8 cellular contexts compared by ENCODE assay signal in genomic region chr17:6756425-6757012, GRCh38. TPM values are rescaled to one million over a fixed set of nuclear protein-coding genes. Genes with fewer than 3 reads are reported as not detected.
DNase-seq lines count a peak whose midpoint lies in the region; ATAC-seq, FAIRE-seq and TF ChIP-seq lines count a peak whose summit lies in the region.

No MANE protein-coding gene starts in this region.

- ATAC-seq in GM18498 (IDR thresholded peaks at IDR 0.05; ENCODE audit: unreplicated experiment) (peak; percentile 26), RWPE2 (ENCODE audit: low read depth) (no peak), GM21528 (IDR thresholded peaks at IDR 0.05; ENCODE audit: low FRiP score, unreplicated experiment) (no peak)

- 6 to 20% (median 8%) methylated on average over 12 of the region's 12 CpGs for WGBS in small intestine, 3 donors

- DNase-seq in RWPE2 (ENCODE audit: low spot score): no peak
- DNase-seq in fibroblast of mammary gland (ENCODE audit: low read depth): no peak
- DNase-seq in small intestine: peak; percentile 11
- no peak for DNase-seq in middle frontal gyrus (ENCODE audit: extremely low spot score, low spot score)
- DNase-seq in activated effector memory CD4-positive, alpha-beta T cell treated with Interleukin-2 at 50 U/mL for 16 hours: no peak
- DNase-seq in CD1c-positive myeloid dendritic cell (ENCODE audit: extremely low spot score): no peak

- H3K36me3 ChIP-seq in RWPE2 (ENCODE audit: low read depth) (no peaks in the 10 kb centered on the region), small intestine (ENCODE audit: control insufficient read depth in 2 of 2, insufficient read depth in 2 of 2, low read length in 2 of 2) (peaks cover 0 to 11% of the 10 kb centered on the region in 2 donors)

- H3K27me3 ChIP-seq in RWPE2 (ENCODE audit: insufficient read depth, poor library complexity, severe bottlenecking): no peaks in the 10 kb centered on the region
- no peaks in the 10 kb centered on the region for H3K27me3 ChIP-seq in small intestine (ENCODE audit: control insufficient read depth in 2 of 2, insufficient read depth in 2 of 2, low read length in 2 of 2)

- H3K4me3 ChIP-seq in RWPE2 (ENCODE audit: severe bottlenecking) (peak overlapping the region; percentile 17), fibroblast of mammary gland (ENCODE audit: control insufficient read depth, low read depth, low read length) (peak overlapping the region; percentile 56), small intestine (ENCODE audit: low read depth in 1 of 2, low read length in 2 of 2) (peak overlapping the region; percentile 64 to 67)

- TF ChIP-seq CTCF in RWPE2 (IDR thresholded peaks at IDR 0.05; ENCODE audit: poor library complexity, severe bottlenecking): no peak
- no peak for TF ChIP-seq CTCF in fibroblast of mammary gland (conservative IDR thresholded peaks at IDR 0.05; ENCODE audit: control insufficient read depth, insufficient read depth, low read depth, low read length)

- H3K4me1 ChIP-seq in RWPE2 (ENCODE audit: insufficient read depth, poor library complexity, severe bottlenecking) (peaks cover 24% of the 10 kb centered on the region), small intestine (ENCODE audit: control insufficient read depth in 2 of 2, insufficient read depth in 1 of 2, low read depth in 1 of 2, low read length in 1 of 2) (no peaks in the 10 kb centered on the region)

- H3K9me3 ChIP-seq in RWPE2 (ENCODE audit: severe bottlenecking) (no peaks in the 10 kb centered on the region), small intestine (ENCODE audit: control insufficient read depth, low read depth) (no peaks in the 10 kb centered on the region)

- no peak for FAIRE-seq in small intestine (lab: Jason Lieb, UNC)

- H3K27ac ChIP-seq in RWPE2 (ENCODE audit: poor library complexity, severe bottlenecking) (peak overlapping the region; percentile 6), small intestine (ENCODE audit: low read depth in 1 of 2, low read length in 1 of 2) (peak overlapping the region; percentile 1 to 97)

RNA-seq across cellular contexts. Expression of gene XAF1, which starts 0.7 kb away (rescaled TPM):
- polyA plus RNA-seq in small intestine: 10 to 100 TPM in 1 of 3 donors, 1 to 10 TPM in 2; 7.6 to 25.8 (median 7.8) TPM

RNA-seq across cellular contexts. Expression of gene FBXO39, which starts 19.5 kb away (rescaled TPM):
- polyA plus RNA-seq in small intestine: under 1 TPM in 1 of 3 donors, not detected in 2; 0.66 TPM

RNA-seq across cellular contexts. Expression of gene SLC13A5, which starts 43.4 kb away (rescaled TPM):
- polyA plus RNA-seq in small intestine: under 1 TPM in 1 of 3 donors, not detected in 2; 0.10 TPM
